In the genomic region with DNA sequence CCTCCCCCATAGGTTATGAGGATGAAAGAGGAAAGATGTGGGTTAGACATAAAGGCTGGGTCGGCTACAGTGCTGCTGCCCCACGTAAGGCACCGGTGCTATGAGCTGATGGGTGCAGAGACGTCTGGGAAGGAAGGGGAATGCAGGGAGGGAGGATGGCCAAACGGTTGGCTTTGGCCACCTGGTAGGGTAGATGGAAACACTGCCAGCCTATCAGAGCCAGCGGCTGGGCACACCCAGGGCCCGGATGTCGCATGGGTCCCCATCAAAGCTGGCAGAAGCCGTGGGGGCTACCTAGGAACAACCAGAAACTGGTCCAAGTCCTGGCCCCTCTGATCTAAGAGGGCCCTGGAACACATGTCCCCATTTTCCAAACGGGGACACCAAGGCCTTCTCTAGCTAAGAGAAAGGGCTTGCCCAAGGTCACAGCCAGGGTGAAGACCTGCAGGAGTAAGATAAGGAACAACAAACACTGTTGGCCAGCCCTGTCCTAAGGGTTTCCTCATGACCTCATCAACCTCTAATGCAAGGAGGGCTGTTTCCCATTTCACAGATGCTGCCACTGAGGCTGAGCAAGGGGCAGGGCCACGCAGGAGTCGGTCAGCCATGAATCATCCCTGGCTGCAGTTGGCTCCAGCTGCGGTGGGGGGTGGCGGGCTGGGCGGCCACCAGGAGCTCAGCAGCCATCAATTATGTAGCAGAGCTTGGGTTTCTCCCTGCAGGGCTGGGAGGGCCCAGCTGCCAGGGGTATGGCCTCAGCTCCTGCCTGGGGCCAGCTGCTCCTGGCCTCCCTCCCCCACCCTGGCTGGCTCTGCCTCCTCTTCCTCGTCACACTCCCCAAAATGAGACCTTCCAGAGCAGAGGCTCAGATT, we compare ENCODE assay signal across 1 cellular context.
TF ChIP-seq lines count a peak whose summit lies in the region.

No MANE protein-coding gene starts in this region.

TF ChIP-seq in K562, 482 proteins besides CTCF, POLR2A, EP300 and RAD21 (continued from another document and continues in another):
- TF ChIP-seq, protein P1, sequence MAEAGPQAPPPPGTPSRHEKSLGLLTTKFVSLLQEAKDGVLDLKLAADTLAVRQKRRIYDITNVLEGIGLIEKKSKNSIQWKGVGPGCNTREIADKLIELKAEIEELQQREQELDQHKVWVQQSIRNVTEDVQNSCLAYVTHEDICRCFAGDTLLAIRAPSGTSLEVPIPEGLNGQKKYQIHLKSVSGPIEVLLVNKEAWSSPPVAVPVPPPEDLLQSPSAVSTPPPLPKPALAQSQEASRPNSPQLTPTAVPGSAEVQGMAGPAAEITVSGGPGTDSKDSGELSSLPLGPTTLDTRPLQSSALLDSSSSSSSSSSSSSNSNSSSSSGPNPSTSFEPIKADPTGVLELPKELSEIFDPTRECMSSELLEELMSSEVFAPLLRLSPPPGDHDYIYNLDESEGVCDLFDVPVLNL (CRISPR knock-in tag; IDR thresholded peaks at IDR 0.05; ENCODE audit: low read depth), result 0 out of 2 replicates have a peak, but pooled peaks have one; percentile 51
- TF ChIP-seq CHD2 (IDR thresholded peaks at IDR 0.05; ENCODE audit: low read depth, low read length), result peak; percentile 30; the same call in 1 of the 2 replicates
- no peak for TF ChIP-seq ZNF23 (CRISPR knock-in tag; IDR thresholded peaks at IDR 0.05)
- TF ChIP-seq, protein P2, sequence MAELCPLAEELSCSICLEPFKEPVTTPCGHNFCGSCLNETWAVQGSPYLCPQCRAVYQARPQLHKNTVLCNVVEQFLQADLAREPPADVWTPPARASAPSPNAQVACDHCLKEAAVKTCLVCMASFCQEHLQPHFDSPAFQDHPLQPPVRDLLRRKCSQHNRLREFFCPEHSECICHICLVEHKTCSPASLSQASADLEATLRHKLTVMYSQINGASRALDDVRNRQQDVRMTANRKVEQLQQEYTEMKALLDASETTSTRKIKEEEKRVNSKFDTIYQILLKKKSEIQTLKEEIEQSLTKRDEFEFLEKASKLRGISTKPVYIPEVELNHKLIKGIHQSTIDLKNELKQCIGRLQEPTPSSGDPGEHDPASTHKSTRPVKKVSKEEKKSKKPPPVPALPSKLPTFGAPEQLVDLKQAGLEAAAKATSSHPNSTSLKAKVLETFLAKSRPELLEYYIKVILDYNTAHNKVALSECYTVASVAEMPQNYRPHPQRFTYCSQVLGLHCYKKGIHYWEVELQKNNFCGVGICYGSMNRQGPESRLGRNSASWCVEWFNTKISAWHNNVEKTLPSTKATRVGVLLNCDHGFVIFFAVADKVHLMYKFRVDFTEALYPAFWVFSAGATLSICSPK (IDR thresholded peaks at IDR 0.05; ENCODE audit: borderline replicate concordance), result no peak
- TF ChIP-seq, protein P3, sequence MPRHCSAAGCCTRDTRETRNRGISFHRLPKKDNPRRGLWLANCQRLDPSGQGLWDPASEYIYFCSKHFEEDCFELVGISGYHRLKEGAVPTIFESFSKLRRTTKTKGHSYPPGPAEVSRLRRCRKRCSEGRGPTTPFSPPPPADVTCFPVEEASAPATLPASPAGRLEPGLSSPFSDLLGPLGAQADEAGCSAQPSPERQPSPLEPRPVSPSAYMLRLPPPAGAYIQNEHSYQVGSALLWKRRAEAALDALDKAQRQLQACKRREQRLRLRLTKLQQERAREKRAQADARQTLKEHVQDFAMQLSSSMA (CRISPR knock-in tag; IDR thresholded peaks at IDR 0.05), result no peak
- peak; percentile 77; the same call in 1 of the 2 replicates for TF ChIP-seq ZNF584 (CRISPR knock-in tag; IDR thresholded peaks at IDR 0.05; ENCODE audit: low read depth)
- 0 out of 2 replicates have a peak, but pooled peaks have one; percentile 20 for TF ChIP-seq MIER1 (IDR thresholded peaks at IDR 0.05; ENCODE audit: low read depth)
- no peak for TF ChIP-seq ZNF57 (CRISPR knock-in tag; IDR thresholded peaks at IDR 0.05)
- no peak for TF ChIP-seq PTTG1 (tag; IDR thresholded peaks at IDR 0.05; ENCODE audit: low read depth)
- no peak for TF ChIP-seq SRSF7 (optimal IDR thresholded peaks at IDR 0.05; ENCODE audit: low read depth, low read length)
- no peak; the same call in 1 of the 2 replicates for TF ChIP-seq MTA1 (IDR thresholded peaks at IDR 0.05; ENCODE audit: borderline replicate concordance)
- TF ChIP-seq RBFOX2 (IDR thresholded peaks at IDR 0.05; ENCODE audit: low read depth, low read length), result peak; percentile 53
- TF ChIP-seq, protein P4, sequence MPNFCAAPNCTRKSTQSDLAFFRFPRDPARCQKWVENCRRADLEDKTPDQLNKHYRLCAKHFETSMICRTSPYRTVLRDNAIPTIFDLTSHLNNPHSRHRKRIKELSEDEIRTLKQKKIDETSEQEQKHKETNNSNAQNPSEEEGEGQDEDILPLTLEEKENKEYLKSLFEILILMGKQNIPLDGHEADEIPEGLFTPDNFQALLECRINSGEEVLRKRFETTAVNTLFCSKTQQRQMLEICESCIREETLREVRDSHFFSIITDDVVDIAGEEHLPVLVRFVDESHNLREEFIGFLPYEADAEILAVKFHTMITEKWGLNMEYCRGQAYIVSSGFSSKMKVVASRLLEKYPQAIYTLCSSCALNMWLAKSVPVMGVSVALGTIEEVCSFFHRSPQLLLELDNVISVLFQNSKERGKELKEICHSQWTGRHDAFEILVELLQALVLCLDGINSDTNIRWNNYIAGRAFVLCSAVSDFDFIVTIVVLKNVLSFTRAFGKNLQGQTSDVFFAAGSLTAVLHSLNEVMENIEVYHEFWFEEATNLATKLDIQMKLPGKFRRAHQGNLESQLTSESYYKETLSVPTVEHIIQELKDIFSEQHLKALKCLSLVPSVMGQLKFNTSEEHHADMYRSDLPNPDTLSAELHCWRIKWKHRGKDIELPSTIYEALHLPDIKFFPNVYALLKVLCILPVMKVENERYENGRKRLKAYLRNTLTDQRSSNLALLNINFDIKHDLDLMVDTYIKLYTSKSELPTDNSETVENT (CRISPR knock-in tag; IDR thresholded peaks at IDR 0.05), result no peak
- no peak for TF ChIP-seq POLR3A (IDR thresholded peaks at IDR 0.05; ENCODE audit: borderline replicate concordance, extremely low read depth, insufficient read depth, insufficient read length)
- TF ChIP-seq SRF (CRISPR knock-in tag; IDR thresholded peaks at IDR 0.05), result 0 out of 4 replicates have a peak, but pooled peaks of 1 of the 2 experiments have one; percentile 21
- TF ChIP-seq NCOA6 (IDR thresholded peaks at IDR 0.05), result no peak
- TF ChIP-seq ZC3H4 (CRISPR knock-in tag; IDR thresholded peaks at IDR 0.05; ENCODE audit: borderline replicate concordance), result no peak
- TF ChIP-seq MAFK (IDR thresholded peaks at IDR 0.05; ENCODE audit: low read length), result no peak
- no peak for TF ChIP-seq EGR1 (conservative IDR thresholded peaks at IDR 0.05)
- no peak for TF ChIP-seq ZNF668 (CRISPR knock-in tag; IDR thresholded peaks at IDR 0.05)
- no peak for TF ChIP-seq MAFG (tag; conservative IDR thresholded peaks at IDR 0.05)
- 0 out of 2 replicates have a peak, but pooled peaks have one; percentile 41 for TF ChIP-seq ETV1 (tag; conservative IDR thresholded peaks at IDR 0.05; ENCODE audit: low read depth)
- no peak for TF ChIP-seq CBX8 (IDR thresholded peaks at IDR 0.05; ENCODE audit: borderline replicate concordance, extremely low read depth, low read depth, low read length, poor library complexity, severe bottlenecking)
- peak; percentile 98 for TF ChIP-seq ATF7 (IDR thresholded peaks at IDR 0.05)
- no peak for TF ChIP-seq ASH1L (IDR thresholded peaks at IDR 0.05; ENCODE audit: borderline replicate concordance, low read depth, partially characterized antibody)
- no peak for TF ChIP-seq ILF3 (IDR thresholded peaks at IDR 0.05; ENCODE audit: borderline replicate concordance)
- TF ChIP-seq ZNF77 (CRISPR knock-in tag; IDR thresholded peaks at IDR 0.05), result no peak
- TF ChIP-seq, protein P5, sequence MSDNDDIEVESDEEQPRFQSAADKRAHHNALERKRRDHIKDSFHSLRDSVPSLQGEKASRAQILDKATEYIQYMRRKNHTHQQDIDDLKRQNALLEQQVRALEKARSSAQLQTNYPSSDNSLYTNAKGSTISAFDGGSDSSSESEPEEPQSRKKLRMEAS (CRISPR knock-in tag; IDR thresholded peaks at IDR 0.05), result peak; percentile 74
- no peak for TF ChIP-seq RUNX1 (IDR thresholded peaks at IDR 0.05; ENCODE audit: low read depth)
- TF ChIP-seq, protein P6, sequence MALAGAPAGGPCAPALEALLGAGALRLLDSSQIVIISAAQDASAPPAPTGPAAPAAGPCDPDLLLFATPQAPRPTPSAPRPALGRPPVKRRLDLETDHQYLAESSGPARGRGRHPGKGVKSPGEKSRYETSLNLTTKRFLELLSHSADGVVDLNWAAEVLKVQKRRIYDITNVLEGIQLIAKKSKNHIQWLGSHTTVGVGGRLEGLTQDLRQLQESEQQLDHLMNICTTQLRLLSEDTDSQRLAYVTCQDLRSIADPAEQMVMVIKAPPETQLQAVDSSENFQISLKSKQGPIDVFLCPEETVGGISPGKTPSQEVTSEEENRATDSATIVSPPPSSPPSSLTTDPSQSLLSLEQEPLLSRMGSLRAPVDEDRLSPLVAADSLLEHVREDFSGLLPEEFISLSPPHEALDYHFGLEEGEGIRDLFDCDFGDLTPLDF (CRISPR knock-in tag; IDR thresholded peaks at IDR 0.05), result no peak; the same call in 1 of the 2 replicates
- TF ChIP-seq ZFP30 (CRISPR knock-in tag; IDR thresholded peaks at IDR 0.05; ENCODE audit: borderline replicate concordance), result no peak
- TF ChIP-seq BHLHE40 (IDR thresholded peaks at IDR 0.05; ENCODE audit: low read length), result no peak
- TF ChIP-seq, protein P7, sequence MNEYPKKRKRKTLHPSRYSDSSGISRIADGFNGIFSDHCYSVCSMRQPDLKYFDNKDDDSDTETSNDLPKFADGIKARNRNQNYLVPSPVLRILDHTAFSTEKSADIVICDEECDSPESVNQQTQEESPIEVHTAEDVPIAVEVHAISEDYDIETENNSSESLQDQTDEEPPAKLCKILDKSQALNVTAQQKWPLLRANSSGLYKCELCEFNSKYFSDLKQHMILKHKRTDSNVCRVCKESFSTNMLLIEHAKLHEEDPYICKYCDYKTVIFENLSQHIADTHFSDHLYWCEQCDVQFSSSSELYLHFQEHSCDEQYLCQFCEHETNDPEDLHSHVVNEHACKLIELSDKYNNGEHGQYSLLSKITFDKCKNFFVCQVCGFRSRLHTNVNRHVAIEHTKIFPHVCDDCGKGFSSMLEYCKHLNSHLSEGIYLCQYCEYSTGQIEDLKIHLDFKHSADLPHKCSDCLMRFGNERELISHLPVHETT (CRISPR knock-in tag; conservative IDR thresholded peaks at IDR 0.05 in 1 of 2, IDR thresholded peaks at IDR 0.05 in 1 of 2), result 0 out of 4 replicates have a peak, but pooled peaks of 1 of the 2 experiments have one; percentile 41
- TF ChIP-seq, protein P8, sequence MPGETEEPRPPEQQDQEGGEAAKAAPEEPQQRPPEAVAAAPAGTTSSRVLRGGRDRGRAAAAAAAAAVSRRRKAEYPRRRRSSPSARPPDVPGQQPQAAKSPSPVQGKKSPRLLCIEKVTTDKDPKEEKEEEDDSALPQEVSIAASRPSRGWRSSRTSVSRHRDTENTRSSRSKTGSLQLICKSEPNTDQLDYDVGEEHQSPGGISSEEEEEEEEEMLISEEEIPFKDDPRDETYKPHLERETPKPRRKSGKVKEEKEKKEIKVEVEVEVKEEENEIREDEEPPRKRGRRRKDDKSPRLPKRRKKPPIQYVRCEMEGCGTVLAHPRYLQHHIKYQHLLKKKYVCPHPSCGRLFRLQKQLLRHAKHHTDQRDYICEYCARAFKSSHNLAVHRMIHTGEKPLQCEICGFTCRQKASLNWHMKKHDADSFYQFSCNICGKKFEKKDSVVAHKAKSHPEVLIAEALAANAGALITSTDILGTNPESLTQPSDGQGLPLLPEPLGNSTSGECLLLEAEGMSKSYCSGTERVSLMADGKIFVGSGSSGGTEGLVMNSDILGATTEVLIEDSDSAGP (CRISPR knock-in tag; IDR thresholded peaks at IDR 0.05), result no peak
- no peak for TF ChIP-seq ZNF347 (CRISPR knock-in tag; IDR thresholded peaks at IDR 0.05; ENCODE audit: low read depth)
- no peak for TF ChIP-seq ELF2 (CRISPR knock-in tag; IDR thresholded peaks at IDR 0.05)
- TF ChIP-seq ELF1 (tag; IDR thresholded peaks at IDR 0.05), result no peak
- TF ChIP-seq ZNF184 (CRISPR knock-in tag; IDR thresholded peaks at IDR 0.05), result no peak
- peak; percentile 80 for TF ChIP-seq NCOR1 (IDR thresholded peaks at IDR 0.05)
- TF ChIP-seq GATA2 (CRISPR knock-in tag; IDR thresholded peaks at IDR 0.05), result peak; percentile 60
- TF ChIP-seq NR4A1 (CRISPR knock-in tag; IDR thresholded peaks at IDR 0.05), result no peak
- TF ChIP-seq NR4A1 (tag; IDR thresholded peaks at IDR 0.05), result no peak
- TF ChIP-seq ZNF197 (CRISPR knock-in tag; IDR thresholded peaks at IDR 0.05; ENCODE audit: low read depth), result no peak
- TF ChIP-seq, protein P9, sequence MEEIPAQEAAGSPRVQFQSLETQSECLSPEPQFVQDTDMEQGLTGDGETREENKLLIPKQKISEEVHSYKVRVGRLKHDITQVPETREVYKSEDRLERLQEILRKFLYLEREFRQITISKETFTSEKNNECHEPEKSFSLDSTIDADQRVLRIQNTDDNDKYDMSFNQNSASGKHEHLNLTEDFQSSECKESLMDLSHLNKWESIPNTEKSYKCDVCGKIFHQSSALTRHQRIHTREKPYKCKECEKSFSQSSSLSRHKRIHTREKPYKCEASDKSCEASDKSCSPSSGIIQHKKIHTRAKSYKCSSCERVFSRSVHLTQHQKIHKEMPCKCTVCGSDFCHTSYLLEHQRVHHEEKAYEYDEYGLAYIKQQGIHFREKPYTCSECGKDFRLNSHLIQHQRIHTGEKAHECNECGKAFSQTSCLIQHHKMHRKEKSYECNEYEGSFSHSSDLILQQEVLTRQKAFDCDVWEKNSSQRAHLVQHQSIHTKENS (CRISPR knock-in tag; IDR thresholded peaks at IDR 0.05), result no peak
- TF ChIP-seq RBM25 (IDR thresholded peaks at IDR 0.05; ENCODE audit: low read depth, low read length, severe bottlenecking), result peak; percentile 97
- peak; percentile 18 for TF ChIP-seq TBP (optimal IDR thresholded peaks at IDR 0.05; ENCODE audit: low read depth, low read length)
- TF ChIP-seq EWSR1 (IDR thresholded peaks at IDR 0.05; ENCODE audit: borderline replicate concordance, low read depth, partially characterized antibody), result no peak
- TF ChIP-seq, protein P10, sequence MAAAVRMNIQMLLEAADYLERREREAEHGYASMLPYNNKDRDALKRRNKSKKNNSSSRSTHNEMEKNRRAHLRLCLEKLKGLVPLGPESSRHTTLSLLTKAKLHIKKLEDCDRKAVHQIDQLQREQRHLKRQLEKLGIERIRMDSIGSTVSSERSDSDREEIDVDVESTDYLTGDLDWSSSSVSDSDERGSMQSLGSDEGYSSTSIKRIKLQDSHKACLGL (CRISPR knock-in tag; IDR thresholded peaks at IDR 0.05; ENCODE audit: borderline replicate concordance, poor library complexity, severe bottlenecking), result no peak
- TF ChIP-seq ZSCAN29 (IDR thresholded peaks at IDR 0.05), result no peak
- no peak for TF ChIP-seq BRCA1 (IDR thresholded peaks at IDR 0.05)
- TF ChIP-seq BRCA1 (CRISPR knock-in tag; IDR thresholded peaks at IDR 0.05), result no peak
- no peak for TF ChIP-seq BMI1 (IDR thresholded peaks at IDR 0.05; ENCODE audit: low read length)
- TF ChIP-seq PRMT5 (CRISPR knock-in tag; IDR thresholded peaks at IDR 0.05), result no peak
